In the genomic region with DNA sequence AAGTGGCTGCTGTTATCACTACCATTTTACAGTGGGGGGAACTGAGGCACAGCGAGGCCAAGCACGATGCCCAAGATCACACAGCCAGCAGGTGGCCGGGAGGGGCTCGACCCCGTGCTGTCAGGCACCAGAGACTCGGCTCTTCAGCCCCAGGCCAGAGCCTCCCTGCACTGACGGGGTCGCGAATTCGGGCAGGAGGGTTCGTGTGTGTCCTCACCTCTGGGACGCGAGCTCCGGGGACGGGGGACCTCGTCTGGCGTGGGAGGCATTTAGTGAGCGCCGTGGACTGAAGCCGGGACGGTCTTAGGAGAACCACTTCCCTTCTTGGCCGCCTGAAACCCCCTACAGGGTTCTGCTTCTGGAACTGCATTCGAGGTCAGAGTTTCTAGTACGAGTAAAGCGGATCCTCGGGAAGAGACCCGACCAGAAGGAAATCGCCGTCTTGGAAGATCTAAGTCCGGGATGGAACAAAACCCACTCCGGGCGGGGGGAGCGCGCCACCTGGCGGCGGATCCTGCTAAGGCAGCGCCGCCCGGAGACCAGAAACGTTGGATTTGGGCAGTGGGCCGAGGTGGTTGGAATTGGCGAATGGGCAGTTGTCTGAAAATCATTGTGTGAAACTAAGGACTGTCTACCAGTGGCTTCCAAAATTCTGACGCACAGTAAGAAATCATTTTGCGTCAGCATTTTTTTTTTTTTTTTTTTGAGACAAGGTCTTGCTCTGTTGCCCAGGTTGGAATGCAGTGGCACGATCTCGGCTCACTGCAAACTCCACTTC, we compare ENCODE assay signal across 1 cellular context.
TF ChIP-seq lines count a peak whose summit lies in the region.

No MANE protein-coding gene starts in this region.

TF ChIP-seq in GM23338, 12 proteins besides CTCF, POLR2A, EP300 and RAD21 (continued from another document):
- TF ChIP-seq, protein P1, sequence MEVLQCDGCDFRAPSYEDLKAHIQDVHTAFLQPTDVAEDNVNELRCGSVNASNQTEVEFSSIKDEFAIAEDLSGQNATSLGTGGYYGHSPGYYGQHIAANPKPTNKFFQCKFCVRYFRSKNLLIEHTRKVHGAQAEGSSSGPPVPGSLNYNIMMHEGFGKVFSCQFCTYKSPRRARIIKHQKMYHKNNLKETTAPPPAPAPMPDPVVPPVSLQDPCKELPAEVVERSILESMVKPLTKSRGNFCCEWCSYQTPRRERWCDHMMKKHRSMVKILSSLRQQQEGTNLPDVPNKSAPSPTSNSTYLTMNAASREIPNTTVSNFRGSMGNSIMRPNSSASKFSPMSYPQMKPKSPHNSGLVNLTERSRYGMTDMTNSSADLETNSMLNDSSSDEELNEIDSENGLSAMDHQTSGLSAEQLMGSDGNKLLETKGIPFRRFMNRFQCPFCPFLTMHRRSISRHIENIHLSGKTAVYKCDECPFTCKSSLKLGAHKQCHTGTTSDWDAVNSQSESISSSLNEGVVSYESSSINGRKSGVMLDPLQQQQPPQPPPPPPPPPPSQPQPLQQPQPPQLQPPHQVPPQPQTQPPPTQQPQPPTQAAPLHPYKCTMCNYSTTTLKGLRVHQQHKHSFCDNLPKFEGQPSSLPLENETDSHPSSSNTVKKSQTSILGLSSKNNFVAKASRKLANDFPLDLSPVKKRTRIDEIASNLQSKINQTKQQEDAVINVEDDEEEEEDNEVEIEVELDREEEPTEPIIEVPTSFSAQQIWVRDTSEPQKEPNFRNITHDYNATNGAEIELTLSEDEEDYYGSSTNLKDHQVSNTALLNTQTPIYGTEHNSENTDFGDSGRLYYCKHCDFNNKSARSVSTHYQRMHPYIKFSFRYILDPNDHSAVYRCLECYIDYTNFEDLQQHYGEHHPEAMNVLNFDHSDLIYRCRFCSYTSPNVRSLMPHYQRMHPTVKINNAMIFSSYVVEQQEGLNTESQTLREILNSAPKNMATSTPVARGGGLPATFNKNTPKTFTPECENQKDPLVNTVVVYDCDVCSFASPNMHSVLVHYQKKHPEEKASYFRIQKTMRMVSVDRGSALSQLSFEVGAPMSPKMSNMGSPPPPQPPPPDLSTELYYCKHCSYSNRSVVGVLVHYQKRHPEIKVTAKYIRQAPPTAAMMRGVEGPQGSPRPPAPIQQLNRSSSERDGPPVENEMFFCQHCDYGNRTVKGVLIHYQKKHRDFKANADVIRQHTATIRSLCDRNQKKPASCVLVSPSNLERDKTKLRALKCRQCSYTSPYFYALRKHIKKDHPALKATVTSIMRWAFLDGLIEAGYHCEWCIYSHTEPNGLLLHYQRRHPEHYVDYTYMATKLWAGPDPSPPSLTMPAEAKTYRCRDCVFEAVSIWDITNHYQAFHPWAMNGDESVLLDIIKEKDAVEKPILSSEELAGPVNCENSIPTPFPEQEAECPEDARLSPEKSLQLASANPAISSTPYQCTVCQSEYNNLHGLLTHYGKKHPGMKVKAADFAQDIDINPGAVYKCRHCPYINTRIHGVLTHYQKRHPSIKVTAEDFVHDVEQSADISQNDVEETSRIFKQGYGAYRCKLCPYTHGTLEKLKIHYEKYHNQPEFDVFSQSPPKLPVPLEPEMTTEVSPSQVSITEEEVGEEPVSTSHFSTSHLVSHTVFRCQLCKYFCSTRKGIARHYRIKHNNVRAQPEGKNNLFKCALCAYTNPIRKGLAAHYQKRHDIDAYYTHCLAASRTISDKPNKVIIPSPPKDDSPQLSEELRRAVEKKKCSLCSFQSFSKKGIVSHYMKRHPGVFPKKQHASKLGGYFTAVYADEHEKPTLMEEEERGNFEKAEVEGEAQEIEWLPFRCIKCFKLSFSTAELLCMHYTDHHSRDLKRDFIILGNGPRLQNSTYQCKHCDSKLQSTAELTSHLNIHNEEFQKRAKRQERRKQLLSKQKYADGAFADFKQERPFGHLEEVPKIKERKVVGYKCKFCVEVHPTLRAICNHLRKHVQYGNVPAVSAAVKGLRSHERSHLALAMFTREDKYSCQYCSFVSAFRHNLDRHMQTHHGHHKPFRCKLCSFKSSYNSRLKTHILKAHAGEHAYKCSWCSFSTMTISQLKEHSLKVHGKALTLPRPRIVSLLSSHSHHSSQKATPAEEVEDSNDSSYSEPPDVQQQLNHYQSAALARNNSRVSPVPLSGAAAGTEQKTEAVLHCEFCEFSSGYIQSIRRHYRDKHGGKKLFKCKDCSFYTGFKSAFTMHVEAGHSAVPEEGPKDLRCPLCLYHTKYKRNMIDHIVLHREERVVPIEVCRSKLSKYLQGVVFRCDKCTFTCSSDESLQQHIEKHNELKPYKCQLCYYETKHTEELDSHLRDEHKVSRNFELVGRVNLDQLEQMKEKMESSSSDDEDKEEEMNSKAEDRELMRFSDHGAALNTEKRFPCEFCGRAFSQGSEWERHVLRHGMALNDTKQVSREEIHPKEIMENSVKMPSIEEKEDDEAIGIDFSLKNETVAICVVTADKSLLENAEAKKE (CRISPR knock-in tag; IDR thresholded peaks at IDR 0.05) = no peak
- TF ChIP-seq ZNF331 (CRISPR knock-in tag; IDR thresholded peaks at IDR 0.05; ENCODE audit: low read depth) = no peak
- TF ChIP-seq JUNB (IDR thresholded peaks at IDR 0.05; ENCODE audit: unreplicated experiment) = no peak
